In genomic region chr17:44432254-44433157, GRCh38 we compare ENCODE assay signal across 19 cellular contexts. TPM values are rescaled to one million over a fixed set of nuclear protein-coding genes. Genes with fewer than 3 reads are reported as not detected.
A peak's percentile ranks its signal among the peaks of the same experiment; 100 is the strongest.
DNase-seq lines count a peak whose midpoint lies in the region; ATAC-seq, FAIRE-seq and TF ChIP-seq lines count a peak whose summit lies in the region.
"Had no signal": no experiment of that assay in that cellular context is flagged by ENCODE, and none has a peak within 500 bp of the region (broad histone marks: within the 10 kb centered on the region; RNA-seq: fewer than 3 reads in every experiment).

No MANE protein-coding gene starts in this region.

- H3K27ac ChIP-seq in Panc1 (ENCODE audit: low read length) (no peak overlapping the region), gastrocnemius medialis (peak overlapping the region; percentile 84 to 94 (median 89)), pancreas (no peak overlapping the region)
- H3K27ac ChIP-seq: KMS-11 had no signal

- CTCF ChIA-PET in Panc1 (lab: Charles Lee), result no interaction called here

- H3K36me3 ChIP-seq in Panc1 (ENCODE audit: control insufficient read depth, insufficient read depth, low read length), result peaks cover 7% of the 10 kb centered on the region; the same call in 1 of the 2 replicates
- H3K36me3 ChIP-seq in gastrocnemius medialis, result peaks cover 0 to 36% of the 10 kb centered on the region in 2 donors
- H3K36me3 ChIP-seq in pancreas, result peaks cover 0 to 19% (median 9%) of the 10 kb centered on the region in 3 donors

- POLR2A ChIA-PET in Panc1 (lab: Charles Lee), result no interaction called here

- no peak for ATAC-seq in Panc1
- peak; percentile 59 to 77 for ATAC-seq in gastrocnemius medialis
- ATAC-seq in pancreas, result no peak
- ATAC-seq: HepG2 had no signal

- intact Hi-C loops in Panc1 (cut with micrococcal nuclease; ENCODE audit: unreplicated experiment), result no loop called here
- intact Hi-C loops in gastrocnemius medialis (cut with DNase I; ENCODE audit: low total_unique reads), result loop anchor here (2.0 to 5.0 kb wide), 2 partner anchors 35 to 70 kb away; partner anchors contain the start of gene GPATCH8
- intact Hi-C loops in pancreas (cut with DNase I), result no loop called here

- H3K36me3 Mint-ChIP-seq in activated naive CD8-positive, alpha-beta T cell, result peaks cover 12% of the 10 kb centered on the region
- peaks cover 13% of the 10 kb centered on the region for H3K36me3 Mint-ChIP-seq in activated naive CD8-positive, alpha-beta T cell treated with anti-CD3 and anti-CD28 coated beads for 36 hours
- no peaks in the 10 kb centered on the region for H3K36me3 Mint-ChIP-seq in glutamatergic neuron (ENCODE audit: unreplicated experiment)

- no peak for TF ChIP-seq POLR2A in gastrocnemius medialis (IDR thresholded peaks at IDR 0.05)

- no peaks in the 10 kb centered on the region for H3K27me3 Mint-ChIP-seq in activated naive CD8-positive, alpha-beta T cell
- no peaks in the 10 kb centered on the region for H3K27me3 Mint-ChIP-seq in activated naive CD8-positive, alpha-beta T cell treated with anti-CD3 and anti-CD28 coated beads for 36 hours
- no peaks in the 10 kb centered on the region for H3K27me3 Mint-ChIP-seq in glutamatergic neuron (ENCODE audit: unreplicated experiment)

- H3K4me3 ChIP-seq in Panc1 (ENCODE audit: low read depth in 2 of 2, low read length in 2 of 2) (no peak overlapping the region), gastrocnemius medialis (no peak overlapping the region), pancreas (no peak overlapping the region)

- H3K4me1 Mint-ChIP-seq in activated naive CD8-positive, alpha-beta T cell (ENCODE audit: low read depth), result peaks cover 1% of the 10 kb centered on the region
- H3K4me1 Mint-ChIP-seq in activated naive CD8-positive, alpha-beta T cell treated with anti-CD3 and anti-CD28 coated beads for 36 hours, result peaks cover 2% of the 10 kb centered on the region
- no peaks in the 10 kb centered on the region for H3K4me1 Mint-ChIP-seq in glutamatergic neuron (ENCODE audit: low read depth, unreplicated experiment)
- H3K4me1 Mint-ChIP-seq: H9 had no signal

- no peaks in the 10 kb centered on the region for H3K27me3 ChIP-seq in Panc1 (ENCODE audit: control insufficient read depth, insufficient read depth, low read length)
- no peaks in the 10 kb centered on the region for H3K27me3 ChIP-seq in gastrocnemius medialis
- no peaks in the 10 kb centered on the region for H3K27me3 ChIP-seq in pancreas

- no peaks in the 10 kb centered on the region for H3K4me1 ChIP-seq in Panc1 (ENCODE audit: control insufficient read depth, insufficient read depth, low read length)
- peaks cover 45 to 47% of the 10 kb centered on the region in 2 donors for H3K4me1 ChIP-seq in gastrocnemius medialis
- no peaks in the 10 kb centered on the region for H3K4me1 ChIP-seq in pancreas

- no peak overlapping the region for H3K4me3 Mint-ChIP-seq in activated naive CD8-positive, alpha-beta T cell
- H3K4me3 Mint-ChIP-seq in activated naive CD8-positive, alpha-beta T cell treated with anti-CD3 and anti-CD28 coated beads for 36 hours, result no peak overlapping the region
- no peak overlapping the region for H3K4me3 Mint-ChIP-seq in glutamatergic neuron (ENCODE audit: unreplicated experiment)
- H3K4me3 Mint-ChIP-seq: H9 had no signal

- no peaks in the 10 kb centered on the region for H3K9me3 ChIP-seq in Panc1 (ENCODE audit: control insufficient read depth, insufficient read depth, low read depth, low read length)
- no peaks in the 10 kb centered on the region for H3K9me3 ChIP-seq in gastrocnemius medialis
- H3K9me3 ChIP-seq in pancreas, result no peaks in the 10 kb centered on the region

- 88 to 90% methylated on average over 9 of the region's 9 CpGs for WGBS in pancreas, 2 donors

- in situ Hi-C loops in Panc1 (cut with HindIII; ENCODE audit: low pct_unique_long_range_greater_than_20kb, low sequenced_read_pairs), result no loop called here
- in situ Hi-C loops in gastrocnemius medialis (cut with MboI; ENCODE audit: low sequenced_read_pairs in 4 of 4), result no loop called here

- DNase-seq in activated naive CD8-positive, alpha-beta T cell treated with anti-CD3 and anti-CD28 coated beads for 36 hours, result no peak
- no peak for DNase-seq in Panc1 (ENCODE audit: low read depth, low spot score)
- DNase-seq in glutamatergic neuron, result no peak
- DNase-seq in gastrocnemius medialis, result no peak
- no peak for DNase-seq in pancreas
- DNase-seq in ecto neural progenitor cell (ENCODE audit: low spot score), result no peak
- no peak for DNase-seq in COR-L47 (lab: John Stamatoyannopoulos, UW)
- DNase-seq: C1 segment of cervical spinal cord, DMS53, H9, MM.1S, NCI-H1105, NCI-H2029, NCI-H510A treated with DMSO at 0.1 percent for 48 hours had no signal

- TF ChIP-seq CTCF in Panc1 (IDR thresholded peaks at IDR 0.05) (no peak), glutamatergic neuron (IDR thresholded peaks at IDR 0.05; ENCODE audit: partially characterized antibody, unreplicated experiment) (no peak), gastrocnemius medialis (IDR thresholded peaks at IDR 0.05 in 4 of 5, conservative IDR thresholded peaks at IDR 0.05 in 1 of 5) (no peak), pancreas (IDR thresholded peaks at IDR 0.05) (no peak)

- no peaks in the 10 kb centered on the region for H3K9me3 Mint-ChIP-seq in activated naive CD8-positive, alpha-beta T cell (ENCODE audit: low read depth)
- no peaks in the 10 kb centered on the region for H3K9me3 Mint-ChIP-seq in activated naive CD8-positive, alpha-beta T cell treated with anti-CD3 and anti-CD28 coated beads for 36 hours
- no peaks in the 10 kb centered on the region for H3K9me3 Mint-ChIP-seq in glutamatergic neuron (ENCODE audit: unreplicated experiment)
- H3K9me3 Mint-ChIP-seq: H9 had no signal

- TSS peak; percentile 50 for BruUV-seq in Panc1 (replicated peaks; lab: Mats Ljungman, UMichigan)

- FAIRE-seq in pancreas (lab: Jason Lieb, UNC), result no peak
- FAIRE-seq: A204.1, HepG2, RCC 7860 had no signal

- peak overlapping the region; percentile 8 for H3K27ac Mint-ChIP-seq in activated naive CD8-positive, alpha-beta T cell
- H3K27ac Mint-ChIP-seq in activated naive CD8-positive, alpha-beta T cell treated with anti-CD3 and anti-CD28 coated beads for 36 hours, result no peak overlapping the region
- peak overlapping the region; percentile 34 for H3K27ac Mint-ChIP-seq in glutamatergic neuron (ENCODE audit: unreplicated experiment)

RNA-seq across cellular contexts. Expression of gene ITGA2B, which starts 43.1 kb away (rescaled TPM):
- total RNA-seq in activated naive CD8-positive, alpha-beta T cell treated with anti-CD3 and anti-CD28 coated beads for 36 hours, result under 1 TPM; 0.36 to 0.62 TPM
- total RNA-seq in Panc1 (2021; ENCODE audit: unreplicated experiment) (2.4 TPM), glutamatergic neuron (ENCODE audit: unreplicated experiment) (7.1 TPM), gastrocnemius medialis (under 1 TPM in 1 of 4 donors, not detected in 3; 0.33 TPM), pancreas (under 1 TPM; 0.09 to 0.61 (median 0.46) TPM)
- 2.1 TPM for polyA plus RNA-seq in Panc1 (2012; ENCODE audit: insufficient read length)
- under 1 TPM; 0.42 to 0.53 TPM for polyA plus RNA-seq in pancreas

Comparison
In these comparisons a context has a peak if more than half of its experiments do, and no peak if none do; other contexts are left out.
1. ATAC-seq: peak in gastrocnemius medialis (2 of 2); none in Panc1 (single experiment) and pancreas (0 of 4).
2. H3K27ac ChIP-seq: peak in gastrocnemius medialis (4 of 4); none in Panc1 (single experiment) and pancreas (0 of 4).